9 cellular contexts compared by ENCODE assay signal in the genomic region with DNA sequence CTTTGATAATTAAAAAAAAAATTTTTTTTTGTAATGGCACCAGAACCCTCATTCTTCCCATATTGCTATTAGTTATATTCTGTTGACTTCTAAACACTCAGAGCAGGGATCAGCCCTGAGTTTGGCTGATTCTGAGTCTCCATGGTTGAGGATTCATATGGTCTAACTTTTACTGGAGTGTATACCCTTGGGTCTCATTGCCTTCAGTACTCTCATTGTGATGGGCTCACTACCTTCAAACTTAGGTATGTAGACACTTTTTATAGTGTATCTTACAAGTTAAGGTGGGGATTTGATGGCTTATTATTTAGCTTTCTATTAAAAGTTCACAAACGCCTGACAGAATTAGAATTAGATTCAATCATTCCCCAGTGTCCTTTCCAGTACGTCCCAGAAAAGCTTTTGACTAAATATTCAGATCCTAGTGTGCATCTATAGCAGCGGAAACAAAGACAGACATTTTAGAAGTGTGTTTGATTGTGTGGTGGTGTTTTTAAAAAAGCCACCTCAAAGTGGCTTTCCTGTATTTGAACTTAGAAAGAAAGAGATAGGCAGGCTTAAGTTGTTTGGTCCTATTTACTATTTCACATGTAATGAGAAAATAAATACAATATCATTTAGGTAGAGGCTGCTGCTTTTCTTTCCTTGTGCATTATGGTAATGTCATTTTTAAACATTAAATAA. TPM values are rescaled to one million over a fixed set of nuclear protein-coding genes. Genes with fewer than 3 reads are reported as not detected.
DNase-seq lines count a peak whose midpoint lies in the region; ATAC-seq and TF ChIP-seq lines count a peak whose summit lies in the region.
"Had no signal": no experiment of that assay in that cellular context is flagged by ENCODE, and none has a peak within 500 bp of the region (broad histone marks: within the 10 kb centered on the region; RNA-seq: fewer than 3 reads in every experiment).

No MANE protein-coding gene starts in this region.

- H3K4me3 ChIP-seq in astrocyte of the spinal cord (ENCODE audit: low read depth, low read length) (peak overlapping the region; percentile 48), lung (no peak overlapping the region), thoracic aorta (peak overlapping the region; percentile 67)

- H3K27ac ChIP-seq in lung (ENCODE audit: low read depth in 1 of 2, low read length in 1 of 2) (peak overlapping the region; percentile 91 to 92), thoracic aorta (peak overlapping the region; percentile 88 to 96)

- H3K4me1 ChIP-seq in lung (ENCODE audit: control insufficient read depth in 2 of 2, insufficient read depth in 2 of 2, low read length in 2 of 2) (peaks cover 5 to 6% of the 10 kb centered on the region in 2 donors), thoracic aorta (ENCODE audit: control insufficient read depth in 1 of 2, low read depth in 2 of 2) (peaks cover 22 to 46% of the 10 kb centered on the region in 2 donors)

- H3K27me3 Mint-ChIP-seq in activated CD4-positive, alpha-beta T cell treated with anti-CD3 and anti-CD28 coated beads, Interleukin-2, amount 10 ng/mL, durations not matched to agents 7 days and 5 days: no peaks in the 10 kb centered on the region

- H3K36me3 Mint-ChIP-seq in activated CD4-positive, alpha-beta T cell treated with anti-CD3 and anti-CD28 coated beads, Interleukin-2, amount 10 ng/mL, durations not matched to agents 7 days and 5 days (ENCODE audit: low read depth): peaks cover 20% of the 10 kb centered on the region

- H3K9me3 ChIP-seq in lung (ENCODE audit: control insufficient read depth in 2 of 2, insufficient read depth in 1 of 2, low read length in 1 of 2) (no peaks in the 10 kb centered on the region), thoracic aorta (no peaks in the 10 kb centered on the region)

- H3K9me3 Mint-ChIP-seq in activated CD4-positive, alpha-beta T cell treated with anti-CD3 and anti-CD28 coated beads, Interleukin-2, amount 10 ng/mL, durations not matched to agents 7 days and 5 days: peaks cover 4% of the 10 kb centered on the region

- DNase-seq in activated CD4-positive, alpha-beta T cell treated with anti-CD3 and anti-CD28 coated beads, Interleukin-2, amount 10 ng/mL, durations not matched to agents 7 days and 5 days: no peak
- DNase-seq in activated CD4-positive, alpha-beta T cell treated with anti-CD3 and anti-CD28 coated beads for 4 hours: no peak
- DNase-seq in astrocyte of the spinal cord (ENCODE audit: low read depth, low spot score) (peak; percentile 24), lung (ENCODE audit: low spot score) (no peak), thoracic aorta (ENCODE audit: low spot score) (no peak), NCI-H2196 treated with DMSO at 0.1 percent for 48 hours (lab: John Stamatoyannopoulos, UW; ENCODE audit: unreplicated experiment) (no peak)
- DNase-seq in stimulated activated CD4-positive, alpha-beta T cell treated with anti-CD3 and anti-CD28 coated beads, Interleukin-4, amount 100 ng/mL, for 24 hours: no peak
- DNase-seq: ACHN had no signal

- in situ Hi-C loops in astrocyte of the spinal cord (cut with HindIII; ENCODE audit: low sequenced_read_pairs): no loop called here

- no peaks in the 10 kb centered on the region for H3K27me3 ChIP-seq in lung (ENCODE audit: control insufficient read depth, insufficient read depth)
- no peaks in the 10 kb centered on the region for H3K27me3 ChIP-seq in thoracic aorta (replicated peaks; ENCODE audit: insufficient read depth)

- CTCF ChIA-PET in activated CD4-positive, alpha-beta T cell treated with anti-CD3 and anti-CD28 coated beads, Interleukin-2, amount 10 ng/mL, durations not matched to agents 7 days and 5 days (lab: Charles Lee): interaction anchor here (0.8 to 9.1 kb wide), 10 partner anchors 9 to 156 kb away, joined by 3 to 104 read pairs (median 4); no protein-coding TSS in a partner anchor

- POLR2A ChIA-PET in activated CD4-positive, alpha-beta T cell treated with anti-CD3 and anti-CD28 coated beads, Interleukin-2, amount 10 ng/mL, durations not matched to agents 7 days and 5 days (lab: Charles Lee): interaction anchor here (0.7 to 2.1 kb wide), 5 partner anchors 9 to 53 kb away, joined by 3 to 18 read pairs (median 4); no protein-coding TSS in a partner anchor

- H3K4me1 Mint-ChIP-seq in activated CD4-positive, alpha-beta T cell treated with anti-CD3 and anti-CD28 coated beads, Interleukin-2, amount 10 ng/mL, durations not matched to agents 7 days and 5 days: peaks cover 56% of the 10 kb centered on the region

- peak overlapping the region; percentile 87 for H3K4me3 Mint-ChIP-seq in activated CD4-positive, alpha-beta T cell treated with anti-CD3 and anti-CD28 coated beads, Interleukin-2, amount 10 ng/mL, durations not matched to agents 7 days and 5 days

- WGBS in lung, 2 donors: 7 to 27% methylated on average over 3 of the region's 3 CpGs

- ATAC-seq in lung (ENCODE audit: insufficient read depth, low FRiP score) (no peak), thoracic aorta (ENCODE audit: insufficient number of reproducible peaks, low FRiP score, low read depth) (no peak), GM18867 (IDR thresholded peaks at IDR 0.05; ENCODE audit: unreplicated experiment) (no peak)

- no peak for TF ChIP-seq CTCF in astrocyte of the spinal cord (IDR thresholded peaks at IDR 0.05; ENCODE audit: low read depth, low read length)
- no peak for TF ChIP-seq CTCF in lung (IDR thresholded peaks at IDR 0.05; ENCODE audit: control extremely low read depth, extremely low read depth)
- TF ChIP-seq CTCF in thoracic aorta (IDR thresholded peaks at IDR 0.05): no peak

- H3K36me3 ChIP-seq in lung (ENCODE audit: control insufficient read depth in 2 of 2, insufficient read depth in 2 of 2, low read length in 2 of 2) (no peaks in the 10 kb centered on the region), thoracic aorta (no peaks in the 10 kb centered on the region)

- peak overlapping the region; percentile 93 for H3K27ac Mint-ChIP-seq in activated CD4-positive, alpha-beta T cell treated with anti-CD3 and anti-CD28 coated beads, Interleukin-2, amount 10 ng/mL, durations not matched to agents 7 days and 5 days

RNA-seq across cellular contexts. Expression of a gene that starts 1.4 kb away (rescaled TPM):
- 100 to 1,000 TPM; 375 to 395 TPM for total RNA-seq in activated CD4-positive, alpha-beta T cell treated with anti-CD3 and anti-CD28 coated beads, Interleukin-2, amount 10 ng/mL, durations not matched to agents 7 days and 5 days
- 100 to 1,000 TPM; 357 to 966 TPM for total RNA-seq in lung
- polyA plus RNA-seq in lung: 100 to 1,000 TPM in 1 of 2 donors, 10 to 100 TPM in 1; 69.1 to 109 TPM
- 100 to 1,000 TPM; 604 to 650 TPM for total RNA-seq in thoracic aorta
